ENCODE assay signal across 32 cellular contexts in genomic region chr5:117690603-117691002, GRCh38.
"Had no signal": no experiment of that assay in that cellular context is flagged by ENCODE, and none has a peak within 500 bp of the region (broad histone marks: within the 10 kb centered on the region; RNA-seq: fewer than 3 reads in every experiment).

No MANE protein-coding gene starts in this region.

- H3K4me1 ChIP-seq: ascending aorta, gastroesophageal sphincter, upper lobe of left lung, vagina had no signal

- H3K4me3 ChIP-seq: ascending aorta, coronary artery, dorsolateral prefrontal cortex, gastroesophageal sphincter, ovary, upper lobe of left lung, vagina had no signal

- H3K36me3 ChIP-seq: ascending aorta, brain microvascular endothelial cell, gastroesophageal sphincter, ovary, upper lobe of left lung, vagina had no signal

- H3K27ac ChIP-seq: ascending aorta, brain microvascular endothelial cell, coronary artery, dorsolateral prefrontal cortex, ovary, vagina, VCaP had no signal

- H3K27ac Mint-ChIP-seq: activated CD4-positive, alpha-beta memory T cell treated with anti-CD3 and anti-CD28 coated beads, Interleukin-2, amount 10 ng/mL, durations not matched to agents 7 days and 5 days; activated naive CD4-positive, alpha-beta T cell treated with anti-CD3 and anti-CD28 coated beads, Interleukin-2, amount 10 ng/mL, durations not matched to agents 7 days and 5 days; activated naive CD8-positive, alpha-beta T cell treated with anti-CD3 and anti-CD28 coated beads, Interleukin-2, amount 10 ng/mL, durations not matched to agents 7 days and 5 days; activated T-cell treated with anti-CD3 and anti-CD28 coated beads, Interleukin-2, amount 50 U/mL, for 24 hours; mesothelial cell of epicardium; naive thymus-derived CD8-positive, alpha-beta T cell; progenitor cell of endocrine pancreas; stimulated activated memory B cell treated with anti-CD40 and anti-IgM and Interleukin-4, amounts not matched to agents 10 μg/mL and 1 μg/mL and 100 μg/mL, for 72 hours; stimulated activated naive CD8-positive, alpha-beta T cell treated with anti-CD3 and anti-CD28 coated beads, Interleukin-15, amount 100 ng/mL, for 72 hours had no signal

- DNase-seq: activated CD4-positive, alpha-beta memory T cell treated with anti-CD3 and anti-CD28 coated beads, Interleukin-2, amount 10 ng/mL, durations not matched to agents 7 days and 5 days; activated CD4-positive, alpha-beta T cell treated with anti-CD3 and anti-CD28 coated beads for 48 hours; activated CD8-positive, alpha-beta memory T cell treated with anti-CD3 and anti-CD28 coated beads, Interleukin-2, amount 50 U/mL, for 48 hours; activated gamma-delta T cell; activated naive CD4-positive, alpha-beta T cell treated with anti-CD3 and anti-CD28 coated beads, Interleukin-2, amount 10 ng/mL, durations not matched to agents 7 days and 5 days; activated naive CD8-positive, alpha-beta T cell treated with anti-CD3 and anti-CD28 coated beads, Interleukin-2, amount 10 ng/mL, durations not matched to agents 7 days and 5 days; activated T-cell treated with anti-CD3 and anti-CD28 coated beads, Interleukin-2, amount 50 U/mL, for 24 hours; brain microvascular endothelial cell; dorsolateral prefrontal cortex; effector memory CD4-positive, alpha-beta T cell; head of caudate nucleus; hippocampal formation; left colon; naive thymus-derived CD8-positive, alpha-beta T cell; ovary; small intestine; stimulated activated CD4-positive, alpha-beta T cell treated with anti-CD3 and anti-CD28 coated beads, Interleukin-4, amount 100 ng/mL, for 24 hours; stimulated activated CD8-positive, alpha-beta memory T cell treated with anti-CD3 and anti-CD28 coated beads, Interleukin-4, amount 100 ng/mL, for 48 hours; stimulated activated naive CD8-positive, alpha-beta T cell treated with anti-CD3 and anti-CD28 coated beads, Interleukin-15, amount 100 ng/mL, for 72 hours; substantia nigra; upper lobe of left lung had no signal

- H3K9me3 ChIP-seq: ascending aorta, gastroesophageal sphincter, ovary, upper lobe of left lung, vagina had no signal

- H3K9me3 Mint-ChIP-seq: activated naive CD4-positive, alpha-beta T cell treated with anti-CD3 and anti-CD28 coated beads, Interleukin-2, amount 10 ng/mL, durations not matched to agents 7 days and 5 days; activated naive CD8-positive, alpha-beta T cell treated with anti-CD3 and anti-CD28 coated beads, Interleukin-2, amount 10 ng/mL, durations not matched to agents 7 days and 5 days; stimulated activated memory B cell treated with anti-CD40 and anti-IgM and Interleukin-4, amounts not matched to agents 10 μg/mL and 1 μg/mL and 100 μg/mL, for 72 hours had no signal

- H3K36me3 Mint-ChIP-seq: activated naive CD4-positive, alpha-beta T cell treated with anti-CD3 and anti-CD28 coated beads, Interleukin-2, amount 10 ng/mL, durations not matched to agents 7 days and 5 days; activated naive CD8-positive, alpha-beta T cell treated with anti-CD3 and anti-CD28 coated beads, Interleukin-2, amount 10 ng/mL, durations not matched to agents 7 days and 5 days; mesothelial cell of epicardium; naive thymus-derived CD8-positive, alpha-beta T cell; stimulated activated memory B cell treated with anti-CD40 and anti-IgM and Interleukin-4, amounts not matched to agents 10 μg/mL and 1 μg/mL and 100 μg/mL, for 72 hours had no signal

- H3K27me3 ChIP-seq: ascending aorta, brain microvascular endothelial cell, dorsolateral prefrontal cortex, gastroesophageal sphincter, ovary, upper lobe of left lung, vagina had no signal

- H3K4me3 Mint-ChIP-seq: activated CD4-positive, alpha-beta memory T cell treated with anti-CD3 and anti-CD28 coated beads, Interleukin-2, amount 10 ng/mL, durations not matched to agents 7 days and 5 days; activated naive CD4-positive, alpha-beta T cell treated with anti-CD3 and anti-CD28 coated beads, Interleukin-2, amount 10 ng/mL, durations not matched to agents 7 days and 5 days; activated naive CD8-positive, alpha-beta T cell treated with anti-CD3 and anti-CD28 coated beads, Interleukin-2, amount 10 ng/mL, durations not matched to agents 7 days and 5 days; activated T-cell treated with anti-CD3 and anti-CD28 coated beads, Interleukin-2, amount 50 U/mL, for 24 hours; mesothelial cell of epicardium; naive thymus-derived CD8-positive, alpha-beta T cell; stimulated activated memory B cell treated with anti-CD40 and anti-IgM and Interleukin-4, amounts not matched to agents 10 μg/mL and 1 μg/mL and 100 μg/mL, for 72 hours; stimulated activated naive CD8-positive, alpha-beta T cell treated with anti-CD3 and anti-CD28 coated beads, Interleukin-15, amount 100 ng/mL, for 72 hours had no signal

- H3K27me3 Mint-ChIP-seq: activated CD4-positive, alpha-beta memory T cell treated with anti-CD3 and anti-CD28 coated beads, Interleukin-2, amount 10 ng/mL, durations not matched to agents 7 days and 5 days; activated naive CD4-positive, alpha-beta T cell treated with anti-CD3 and anti-CD28 coated beads, Interleukin-2, amount 10 ng/mL, durations not matched to agents 7 days and 5 days; activated naive CD8-positive, alpha-beta T cell treated with anti-CD3 and anti-CD28 coated beads, Interleukin-2, amount 10 ng/mL, durations not matched to agents 7 days and 5 days; activated T-cell treated with anti-CD3 and anti-CD28 coated beads, Interleukin-2, amount 50 U/mL, for 24 hours; naive thymus-derived CD8-positive, alpha-beta T cell; progenitor cell of endocrine pancreas; stimulated activated memory B cell treated with anti-CD40 and anti-IgM and Interleukin-4, amounts not matched to agents 10 μg/mL and 1 μg/mL and 100 μg/mL, for 72 hours; stimulated activated naive CD8-positive, alpha-beta T cell treated with anti-CD3 and anti-CD28 coated beads, Interleukin-15, amount 100 ng/mL, for 72 hours had no signal

- FAIRE-seq: keratinocyte, small intestine had no signal

- H3K4me1 Mint-ChIP-seq: activated CD4-positive, alpha-beta memory T cell treated with anti-CD3 and anti-CD28 coated beads, Interleukin-2, amount 10 ng/mL, durations not matched to agents 7 days and 5 days; activated naive CD4-positive, alpha-beta T cell treated with anti-CD3 and anti-CD28 coated beads, Interleukin-2, amount 10 ng/mL, durations not matched to agents 7 days and 5 days; activated naive CD8-positive, alpha-beta T cell treated with anti-CD3 and anti-CD28 coated beads, Interleukin-2, amount 10 ng/mL, durations not matched to agents 7 days and 5 days; mesothelial cell of epicardium; naive thymus-derived CD8-positive, alpha-beta T cell; stimulated activated memory B cell treated with anti-CD40 and anti-IgM and Interleukin-4, amounts not matched to agents 10 μg/mL and 1 μg/mL and 100 μg/mL, for 72 hours; stimulated activated naive CD8-positive, alpha-beta T cell treated with anti-CD3 and anti-CD28 coated beads, Interleukin-15, amount 100 ng/mL, for 72 hours had no signal

- ATAC-seq: activated CD4-positive, CD25-positive, alpha-beta regulatory T cell treated with anti-CD3 and anti-CD28 coated beads, Interleukin-2, amount 50 U/mL, for 24 hours; left colon; naive thymus-derived CD8-positive, alpha-beta T cell; sciatic nerve; stimulated activated memory B cell treated with anti-CD40 and anti-IgM and Interleukin-4, amounts not matched to agents 10 μg/mL and 1 μg/mL and 100 μg/mL, for 72 hours; stimulated activated naive CD8-positive, alpha-beta T cell treated with anti-CD3 and anti-CD28 coated beads, Interleukin-15, amount 100 ng/mL, for 72 hours had no signal
